Comparison of ENCODE assay signal across 1 cellular context in the genomic region with DNA sequence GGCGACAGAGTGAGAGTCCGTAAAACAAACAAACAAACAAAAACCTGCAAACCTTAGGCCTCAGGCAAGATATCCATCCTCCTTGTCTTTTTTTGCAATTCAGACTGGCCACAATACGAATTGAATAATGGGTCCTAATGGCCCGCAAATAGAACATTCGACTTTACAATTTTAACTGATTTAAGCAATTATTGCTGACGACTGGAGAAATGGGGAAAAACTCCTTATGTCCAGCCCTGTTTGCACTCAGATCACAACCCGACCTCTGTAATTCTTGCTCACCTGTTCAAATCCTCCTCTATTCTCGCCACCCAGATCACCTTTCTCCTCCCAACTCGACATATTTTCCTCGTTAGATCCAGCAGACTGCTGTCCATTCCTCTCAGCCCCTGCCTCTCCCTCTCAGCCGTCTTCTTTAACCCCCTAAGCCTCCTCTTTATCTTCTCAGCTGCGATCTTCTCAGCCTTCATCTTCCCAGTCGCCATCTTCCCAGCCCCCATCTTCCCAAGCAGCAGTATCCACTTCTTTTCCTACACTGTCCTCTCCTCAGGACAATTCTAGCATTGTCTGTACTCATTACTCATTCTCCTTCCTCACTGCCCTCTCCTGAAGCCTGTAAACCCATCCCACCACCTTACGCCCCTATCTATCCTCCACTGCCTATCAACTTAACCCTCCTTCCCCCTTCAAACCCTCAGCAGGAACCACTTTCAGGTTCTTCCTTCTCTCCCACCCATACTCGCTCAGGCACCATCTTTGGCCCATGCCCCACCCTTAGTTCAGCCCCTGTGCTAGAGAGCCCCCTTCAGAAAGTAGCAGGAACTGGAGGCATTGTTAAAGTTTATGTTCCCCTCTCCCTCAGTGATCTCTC.
A peak's percentile ranks its signal among the peaks of the same experiment; 100 is the strongest.
TF ChIP-seq lines count a peak whose summit lies in the region.

No MANE protein-coding gene starts in this region.

TF ChIP-seq in K562, 482 proteins besides CTCF, POLR2A, EP300 and RAD21 (continued from another document and continues in another):
- no peak for TF ChIP-seq CHD7 (IDR thresholded peaks at IDR 0.05; ENCODE audit: low read depth, low read length)
- TF ChIP-seq U2AF2 (optimal IDR thresholded peaks at IDR 0.05; ENCODE audit: low read depth, low read length) = no peak
- TF ChIP-seq CHD4 (IDR thresholded peaks at IDR 0.05; ENCODE audit: insufficient read depth, insufficient replicate concordance, low read depth, low read length, poor library complexity, severe bottlenecking) = no peak
- TF ChIP-seq ZNF175 (CRISPR knock-in tag; IDR thresholded peaks at IDR 0.05; ENCODE audit: low read depth) = no peak
- TF ChIP-seq ZNF184 (CRISPR knock-in tag; IDR thresholded peaks at IDR 0.05) = no peak
- TF ChIP-seq SIN3A (IDR thresholded peaks at IDR 0.05; ENCODE audit: borderline replicate concordance in 2 of 2, control insufficient read depth in 1 of 2, low read depth in 2 of 2, low read length in 2 of 2) = no peak; a peak in 1 of 4 replicates
- TF ChIP-seq RBFOX2 (IDR thresholded peaks at IDR 0.05; ENCODE audit: low read depth, low read length) = no peak
- no peak for TF ChIP-seq NR4A1 (CRISPR knock-in tag; IDR thresholded peaks at IDR 0.05)
- no peak for TF ChIP-seq NR4A1 (tag; IDR thresholded peaks at IDR 0.05)
- no peak for TF ChIP-seq KLF10 (CRISPR knock-in tag; IDR thresholded peaks at IDR 0.05)
- TF ChIP-seq UBTF (IDR thresholded peaks at IDR 0.05; ENCODE audit: borderline replicate concordance in 1 of 2, low read depth in 2 of 2, low read length in 2 of 2) = no peak
- no peak; the same call in 1 of the 2 replicates for TF ChIP-seq MYNN (IDR thresholded peaks at IDR 0.05)
- TF ChIP-seq MYNN (CRISPR knock-in tag; IDR thresholded peaks at IDR 0.05) = no peak
- peak; percentile 19; the same call in 1 of the 2 replicates for TF ChIP-seq ZNF143 (CRISPR knock-in tag; IDR thresholded peaks at IDR 0.05)
- TF ChIP-seq ZNF318 (IDR thresholded peaks at IDR 0.05; ENCODE audit: borderline replicate concordance in 1 of 2, low read depth in 1 of 2) = no peak
- no peak for TF ChIP-seq ATF3 (IDR thresholded peaks at IDR 0.05)
- no peak for TF ChIP-seq ATF3 (CRISPR knock-in tag; conservative IDR thresholded peaks at IDR 0.05)
- TF ChIP-seq ZNF197 (CRISPR knock-in tag; IDR thresholded peaks at IDR 0.05; ENCODE audit: low read depth) = no peak
- no peak for TF ChIP-seq POLR2AphosphoS5 (IDR thresholded peaks at IDR 0.05; ENCODE audit: control insufficient read depth, insufficient read depth, low read depth, low read length)
- no peak for TF ChIP-seq FOXA1 (IDR thresholded peaks at IDR 0.05; ENCODE audit: borderline replicate concordance)
- TF ChIP-seq ARID1B (IDR thresholded peaks at IDR 0.05) = peak; percentile 67
- no peak for TF ChIP-seq THAP12 (CRISPR knock-in tag; IDR thresholded peaks at IDR 0.05)
